In genomic region chr3:48446043-48446424, GRCh38 we compare ENCODE assay signal across 8 cellular contexts. TPM values are rescaled to one million over a fixed set of nuclear protein-coding genes. Genes with fewer than 3 reads are reported as not detected.
DNase-seq lines count a peak whose midpoint lies in the region; FAIRE-seq and TF ChIP-seq lines count a peak whose summit lies in the region.

No MANE protein-coding gene starts in this region.

- DNase-seq in Caco-2 (no peak), PC-9 (no peak), epithelial cell of prostate (ENCODE audit: low read depth, low spot score) (no peak), ovary (no peak), NCI-H2081 treated with DMSO at 0.1 percent for 48 hours (lab: John Stamatoyannopoulos, UW) (no peak), GM19239 (ENCODE audit: insufficient read length, low spot score) (no peak), NCI-H2029 treated with DMSO at 0.1 percent for 48 hours (lab: John Stamatoyannopoulos, UW) (no peak), NCI-H1048 (lab: John Stamatoyannopoulos, UW) (no peak)

- H3K4me3 ChIP-seq in Caco-2 (ENCODE audit: low read depth, low read length) = peak overlapping the region; percentile 87
- peak overlapping the region; percentile 92 for H3K4me3 ChIP-seq in PC-9
- H3K4me3 ChIP-seq in ovary = peak overlapping the region; percentile 58

- no peak for TF ChIP-seq POLR2A in ovary (IDR thresholded peaks at IDR 0.05)

- POLR2A ChIA-PET in Caco-2 (lab: Charles Lee) = interaction anchor here (0.6 to 2.5 kb wide), 13 partner anchors 10 to 293 kb away, joined by 3 to 21 read pairs (median 7); partner anchors contain the start of genes CDC25A and PFKFB4
- POLR2A ChIA-PET in PC-9 (lab: Charles Lee; ENCODE audit: unreplicated experiment) = interaction anchor here (0.7 kb wide), 1 partner anchor 561 kb away, joined by 3 read pairs; the partner anchor contains the start of gene WDR6

- H3K4me2 ChIP-seq in PC-9 = peak overlapping the region; percentile 99

- H3K4me3 Mint-ChIP-seq in Caco-2 (ENCODE audit: unreplicated experiment) = peak overlapping the region; percentile 95

- H3F3A ChIP-seq in PC-9 (ENCODE audit: insufficient read depth, low read depth) = peaks cover 47% of the 10 kb centered on the region

- TF ChIP-seq CTCF in Caco-2 (IDR thresholded peaks at IDR 0.05; ENCODE audit: insufficient read depth in 1 of 2, low read depth in 1 of 2, low read length in 1 of 2, severe bottlenecking in 1 of 2, unreplicated experiment in 1 of 2) (no peak), PC-9 (conservative IDR thresholded peaks at IDR 0.05) (no peak), ovary (IDR thresholded peaks at IDR 0.05) (no peak)

- no peak for TF ChIP-seq EP300 in ovary (IDR thresholded peaks at IDR 0.05)

- BruUV-seq in Caco-2 (replicated peaks; lab: Mats Ljungman, UMichigan) (no TSS peak), PC-9 (replicated peaks; lab: Mats Ljungman, UMichigan) (TSS peak; percentile 79)

- WGBS in ovary, 3 donors = 11 to 12% (median 12%) methylated on average over 6 of the region's 6 CpGs

- no peaks in the 10 kb centered on the region for H3K27me3 ChIP-seq in Caco-2 (replicated peaks; ENCODE audit: control insufficient read depth, insufficient read depth, low read length)
- H3K27me3 ChIP-seq in PC-9 (ENCODE audit: insufficient read depth, low read depth) = no peaks in the 10 kb centered on the region
- H3K27me3 ChIP-seq in ovary = no peaks in the 10 kb centered on the region

- peaks cover 14% of the 10 kb centered on the region; the same call in 1 of the 2 replicates for H3K4me1 ChIP-seq in Caco-2
- peaks cover 21% of the 10 kb centered on the region for H3K4me1 ChIP-seq in PC-9 (replicated peaks; ENCODE audit: insufficient read depth)
- peaks cover 4% of the 10 kb centered on the region for H3K4me1 ChIP-seq in ovary (ENCODE audit: insufficient read depth)

- H3K9me3 ChIP-seq in Caco-2 (no peaks in the 10 kb centered on the region), PC-9 (ENCODE audit: insufficient read depth, low read depth) (no peaks in the 10 kb centered on the region), ovary (no peaks in the 10 kb centered on the region)

- H2AFZ ChIP-seq in PC-9 = peak overlapping the region; percentile 93

- peaks cover 27% of the 10 kb centered on the region for H3K79me2 ChIP-seq in PC-9 (ENCODE audit: low read depth)

- FAIRE-seq in GM19239 (lab: Jason Lieb, UNC) = no peak

- H3K9me2 ChIP-seq in PC-9 (ENCODE audit: insufficient read depth) = no peaks in the 10 kb centered on the region

- H3K27ac ChIP-seq in PC-9 (no peak overlapping the region), epithelial cell of prostate (peak overlapping the region; percentile 72), ovary (peak overlapping the region; percentile 11 to 80)

- H3K4me1 Mint-ChIP-seq in Caco-2 (ENCODE audit: low read depth, unreplicated experiment) = peaks cover 26% of the 10 kb centered on the region

- peaks cover 66% of the 10 kb centered on the region for H3K36me3 Mint-ChIP-seq in Caco-2 (ENCODE audit: insufficient read depth, unreplicated experiment)

- intact Hi-C loops in Caco-2 (cut with micrococcal nuclease; ENCODE audit: unreplicated experiment) (loop anchor here (2.0 kb wide), 1 partner anchor 111 kb away; the partner anchor contains the start of gene PFKFB4), PC-9 (cut with micrococcal nuclease; ENCODE audit: unreplicated experiment) (loop anchor here (5.0 to 10.0 kb wide), 2 partner anchors 111 to 559 kb away; partner anchors contain the start of genes PFKFB4 and WDR6), ovary (cut with DNase I) (no loop called here)

- CTCF ChIA-PET in Caco-2 (lab: Charles Lee) = interaction anchor here (0.6 to 2.8 kb wide), 6 partner anchors 10 to 191 kb away, joined by 3 to 44 read pairs (median 10); no protein-coding TSS in a partner anchor
- CTCF ChIA-PET in PC-9 (lab: Charles Lee) = interaction anchor here (1.1 to 2.9 kb wide), 2 partner anchors 10 to 216 kb away, joined by 3 to 13 read pairs; no protein-coding TSS in a partner anchor

- no peaks in the 10 kb centered on the region; the same call in 1 of the 2 replicates for H3K36me3 ChIP-seq in Caco-2 (ENCODE audit: control insufficient read depth, insufficient read depth, low read length)
- H3K36me3 ChIP-seq in PC-9 (ENCODE audit: low read depth) = no peaks in the 10 kb centered on the region
- no peaks in the 10 kb centered on the region for H3K36me3 ChIP-seq in ovary

- H3K9me3 Mint-ChIP-seq in Caco-2 (ENCODE audit: unreplicated experiment) = no peaks in the 10 kb centered on the region

- no peaks in the 10 kb centered on the region for H3K27me3 Mint-ChIP-seq in Caco-2 (ENCODE audit: insufficient read depth, unreplicated experiment)

- H3K27ac Mint-ChIP-seq in Caco-2 (ENCODE audit: unreplicated experiment) = peak overlapping the region; percentile 89

- peaks cover 8% of the 10 kb centered on the region; the same call in 1 of the 2 replicates for H4K20me1 ChIP-seq in PC-9 (ENCODE audit: insufficient read depth)

RNA-seq across cellular contexts. Expression of gene ATRIP, which starts 0.5 kb away (rescaled TPM):
- total RNA-seq in Caco-2 (2022) (14.4 and 15.9 TPM in 2 replicates), PC-9 (2021) (6.9 and 8.5 TPM in 2 replicates), ovary (1 to 10 TPM; 3.9 to 7.9 (median 6.4) TPM)
- 10 to 100 TPM in 1 of 2 donors, 1 to 10 TPM in 1; 6.4 to 11.4 TPM for polyA plus RNA-seq in ovary

RNA-seq across cellular contexts. Expression of gene TMA7, which starts 6.0 kb away (rescaled TPM):
- total RNA-seq in Caco-2 (2022) (205 and 227 TPM in 2 replicates), PC-9 (2021) (235 and 314 TPM in 2 replicates), ovary (100 to 1,000 TPM; 138 to 318 (median 199) TPM)
- polyA plus RNA-seq in ovary = 100 to 1,000 TPM; 350 to 380 TPM

RNA-seq across cellular contexts. Expression of gene CCDC51, which starts 6.1 kb away (rescaled TPM):
- total RNA-seq in Caco-2 (2022) (48.9 and 59.5 TPM in 2 replicates), PC-9 (2021) (28.5 and 35.4 TPM in 2 replicates), ovary (1 to 10 TPM; 6.3 to 8.5 (median 7.5) TPM)
- 1 to 10 TPM; 9.1 to 9.9 TPM for polyA plus RNA-seq in ovary

RNA-seq across cellular contexts. Expression of gene PLXNB1, which starts 16.1 kb away (rescaled TPM):
- total RNA-seq in Caco-2 (2022) = 149 and 164 TPM in 2 replicates
- total RNA-seq in PC-9 (2021) = 97.7 and 120 TPM in 2 replicates
- 100 to 1,000 TPM in 2 of 7 donors, 10 to 100 TPM in 5; 70.8 to 166 (median 83.7) TPM for total RNA-seq in ovary
- 10 to 100 TPM; 11.2 to 90.2 TPM for polyA plus RNA-seq in ovary

RNA-seq across cellular contexts. Expression of gene SHISA5, which starts 57.9 kb away (rescaled TPM):
- 213 and 226 TPM in 2 replicates for total RNA-seq in Caco-2 (2022)
- total RNA-seq in PC-9 (2021) = 133 and 141 TPM in 2 replicates
- total RNA-seq in ovary = 100 to 1,000 TPM in 5 of 7 donors, 10 to 100 TPM in 2; 62.5 to 150 (median 138) TPM
- 100 to 1,000 TPM in 1 of 2 donors, 10 to 100 TPM in 1; 59.7 to 118 TPM for polyA plus RNA-seq in ovary

Comparison
In these comparisons a context has a peak if more than half of its experiments do, and no peak if none do; other contexts are left out.
1. intact Hi-C loops: an anchor here in Caco-2 (2.0 kb wide) and PC-9 (5.0 to 10.0 kb wide); none called in ovary.